Comparison of ENCODE assay signal across 32 cellular contexts in the genomic region with DNA sequence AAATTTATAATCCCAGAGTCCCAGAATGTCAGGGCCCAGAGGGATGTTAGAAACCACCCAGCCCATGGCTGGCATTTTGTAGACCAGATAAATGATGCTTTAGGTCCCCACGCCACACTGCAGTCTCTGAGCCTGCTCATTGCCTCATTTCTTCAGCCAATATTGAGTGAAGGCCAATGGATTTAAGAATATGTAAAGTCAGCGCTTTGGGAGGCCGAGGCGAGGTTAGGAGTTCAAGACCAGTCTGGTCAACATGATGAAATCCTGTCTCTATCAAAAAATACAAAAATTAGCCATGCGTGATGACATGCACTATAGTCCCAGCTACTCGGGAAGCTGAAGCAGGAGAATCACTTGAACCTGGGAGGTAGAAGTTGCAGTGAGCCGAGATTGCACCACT. TPM values are rescaled to one million over a fixed set of nuclear protein-coding genes. Genes with fewer than 3 reads are reported as not detected.
"Had no signal": no experiment of that assay in that cellular context is flagged by ENCODE, and none has a peak within 500 bp of the region (broad histone marks: within the 10 kb centered on the region; RNA-seq: fewer than 3 reads in every experiment).

No MANE protein-coding gene starts in this region.

- H3K36me3 ChIP-seq: esophagus muscularis mucosa, gastrocnemius medialis, heart left ventricle, WERI-Rb-1 had no signal

- ATAC-seq: activated CD4-positive, CD25-positive, alpha-beta regulatory T cell treated with anti-CD3 and anti-CD28 coated beads, Interleukin-2, amount 50 U/mL, for 24 hours; activated CD8-positive, alpha-beta T cell treated with anti-CD3 and anti-CD28 coated beads for 36 hours; activated naive CD4-positive, alpha-beta T cell treated with anti-CD3 and anti-CD28 coated beads, Interleukin-2, amount 50 U/mL, for 72 hours; activated T-cell treated with anti-CD3 and anti-CD28 coated beads, Interleukin-2, amount 50 U/mL, for 4 hours; activated T-helper 17 cell treated with anti-CD3 and anti-CD28 coated beads, Interleukin-2, amount 50 U/mL, for 72 hours; effector memory CD8-positive, alpha-beta T cell; foreskin keratinocyte; gastrocnemius medialis; heart left ventricle; T-helper 17 cell had no signal

- DNase-seq: activated B cell treated with CpG ODN at 0.5 μM for 24 hours; activated CD4-positive, alpha-beta T cell treated with anti-CD3 and anti-CD28 coated beads for 48 hours; activated CD4-positive, alpha-beta T cell treated with anti-CD3 and anti-CD28 coated beads, Interleukin-2, amount 50 U/mL, for 1 hour; activated CD4-positive, alpha-beta T cell treated with anti-CD3 and anti-CD28 coated beads, Interleukin-2, amount 50 U/mL, for 48 hours; activated CD8-positive, alpha-beta memory T cell treated with anti-CD3 and anti-CD28 coated beads for 24 hours; activated CD8-positive, alpha-beta T cell treated with anti-CD3 and anti-CD28 coated beads for 36 hours; activated effector memory CD4-positive, alpha-beta T cell treated with Interleukin-2 at 50 U/mL for 16 hours; activated gamma-delta T cell treated with Interleukin-2 at 50 U/mL for 16 hours; activated naive CD4-positive, alpha-beta T cell treated with anti-CD3 and anti-CD28 coated beads for 36 hours; activated naive CD8-positive, alpha-beta T cell treated with anti-CD3 and anti-CD28 coated beads, Interleukin-2, amount 10 ng/mL, durations not matched to agents 7 days and 5 days; activated T-cell treated with anti-CD3 and anti-CD28 coated beads, Interleukin-2, amount 50 U/mL, for 4 hours; caudate nucleus; cortex of kidney; dermis blood vessel endothelial cell; effector CD4-positive, alpha-beta T cell; effector memory CD8-positive, alpha-beta T cell; erythroblast; foreskin keratinocyte; gastrocnemius medialis; glutamatergic neuron; heart left ventricle; T-helper 1 cell; T-helper 17 cell; T1000; WERI-Rb-1 had no signal

- H3K4me3 ChIP-seq: ascending aorta, esophagus muscularis mucosa, gastrocnemius medialis, heart left ventricle had no signal

- H3K27me3 ChIP-seq: ascending aorta, foreskin keratinocyte, gastrocnemius medialis had no signal

- FAIRE-seq: bronchial epithelial cell, colon had no signal

- H3K9me3 ChIP-seq: ascending aorta, esophagus muscularis mucosa, gastrocnemius medialis, heart left ventricle had no signal

- H3K27ac ChIP-seq: esophagus muscularis mucosa, foreskin keratinocyte, gastrocnemius medialis, heart left ventricle, WERI-Rb-1 had no signal

- H3K4me1 ChIP-seq: esophagus muscularis mucosa, foreskin keratinocyte, gastrocnemius medialis had no signal

RNA-seq across cellular contexts. Expression of gene ADRA1B, which starts 45.5 kb away (rescaled TPM):
- total RNA-seq: activated CD8-positive, alpha-beta T cell treated with anti-CD3 and anti-CD28 coated beads for 36 hours; activated naive CD4-positive, alpha-beta T cell treated with anti-CD3 and anti-CD28 coated beads for 36 hours; activated naive CD4-positive, alpha-beta T cell treated with anti-CD3 and anti-CD28 coated beads, Interleukin-2, amount 50 U/mL, for 72 hours; activated naive CD8-positive, alpha-beta T cell treated with anti-CD3 and anti-CD28 coated beads, Interleukin-2, amount 10 ng/mL, durations not matched to agents 7 days and 5 days; activated T-helper 17 cell treated with anti-CD3 and anti-CD28 coated beads, Interleukin-2, amount 50 U/mL, for 72 hours; T-helper 17 cell had no signal
- polyA plus RNA-seq: foreskin keratinocyte had no signal
